Comparison of ENCODE assay signal across 8 cellular contexts in the genomic region with DNA sequence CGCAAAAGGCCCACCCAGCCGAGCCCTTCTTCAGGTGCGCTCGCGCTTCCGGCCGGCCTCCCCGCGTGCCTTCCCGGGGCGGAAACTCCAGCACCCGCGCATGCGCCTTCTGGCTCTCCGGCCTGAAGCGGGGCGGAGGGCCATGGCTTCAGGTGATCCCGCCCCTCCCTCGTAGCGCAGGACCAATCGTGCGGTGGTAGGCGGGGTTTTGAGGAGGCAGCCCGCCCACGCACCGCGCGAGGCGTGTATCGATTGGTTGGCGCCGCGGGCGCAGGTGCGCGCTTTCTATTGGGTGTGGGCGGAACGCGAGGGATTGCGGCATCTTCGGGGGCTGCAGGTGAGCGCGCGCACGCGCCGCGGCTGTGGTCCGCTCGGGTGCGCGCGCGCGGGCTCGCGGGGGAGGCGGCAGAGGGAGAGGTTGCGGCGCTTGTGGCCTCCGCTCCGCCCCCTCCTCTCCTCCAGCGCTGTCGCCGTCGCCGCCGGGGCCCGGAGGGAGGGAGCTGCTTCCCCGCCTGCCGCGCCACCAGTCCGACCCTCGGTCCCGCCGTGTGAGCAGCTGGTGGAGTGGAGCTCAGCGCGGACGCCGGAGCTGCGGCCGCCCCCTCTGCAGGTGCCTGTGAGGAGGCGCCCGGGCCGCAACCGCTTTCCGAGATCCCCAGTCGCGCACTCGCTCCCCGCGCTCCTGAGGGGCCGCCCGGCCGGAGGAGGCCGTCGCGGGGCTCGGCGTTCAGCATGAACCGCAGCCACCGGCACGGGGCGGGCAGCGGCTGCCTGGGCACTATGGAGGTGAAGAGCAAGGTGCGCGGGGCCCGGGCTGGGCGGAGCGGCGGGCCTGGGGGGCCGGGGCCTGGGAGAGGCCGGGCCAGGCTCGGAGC. TPM values are rescaled to one million over a fixed set of nuclear protein-coding genes. Genes with fewer than 3 reads are reported as not detected.
DNase-seq lines count a peak whose midpoint lies in the region; ATAC-seq and TF ChIP-seq lines count a peak whose summit lies in the region.

A gene with protein sequence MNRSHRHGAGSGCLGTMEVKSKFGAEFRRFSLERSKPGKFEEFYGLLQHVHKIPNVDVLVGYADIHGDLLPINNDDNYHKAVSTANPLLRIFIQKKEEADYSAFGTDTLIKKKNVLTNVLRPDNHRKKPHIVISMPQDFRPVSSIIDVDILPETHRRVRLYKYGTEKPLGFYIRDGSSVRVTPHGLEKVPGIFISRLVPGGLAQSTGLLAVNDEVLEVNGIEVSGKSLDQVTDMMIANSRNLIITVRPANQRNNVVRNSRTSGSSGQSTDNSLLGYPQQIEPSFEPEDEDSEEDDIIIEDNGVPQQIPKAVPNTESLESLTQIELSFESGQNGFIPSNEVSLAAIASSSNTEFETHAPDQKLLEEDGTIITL (plus strand): TSS at position 526 of the 875 bp plus-strand sequence. CDS start 207 bp downstream, at position 733.

- peak in 1 of 2 donors; percentile 71 for TF ChIP-seq POLR2A in tibial nerve (IDR thresholded peaks at IDR 0.05)

- H3K4me1 Mint-ChIP-seq in activated naive CD8-positive, alpha-beta T cell treated with anti-CD3 and anti-CD28 coated beads, Interleukin-2, amount 50 U/mL, for 24 hours, result peaks cover 41% of the 10 kb centered on the region

- WGBS in tibial nerve, 2 donors, result 0 to 1% methylated on average over 40 to 84 of the region's 114 CpGs

- peak; percentile 85 for ATAC-seq in HG02840 (IDR thresholded peaks at IDR 0.05; ENCODE audit: low FRiP score, unreplicated experiment)
- ATAC-seq in activated naive CD8-positive, alpha-beta T cell treated with anti-CD3 and anti-CD28 coated beads, Interleukin-2, amount 50 U/mL, for 24 hours, result peak; percentile 85

- H3K27me3 Mint-ChIP-seq in activated naive CD8-positive, alpha-beta T cell treated with anti-CD3 and anti-CD28 coated beads, Interleukin-2, amount 50 U/mL, for 24 hours, result no peaks in the 10 kb centered on the region

- in situ Hi-C loops in GM13976 (cut with MboI; ENCODE audit: low sequenced_read_pairs, unreplicated experiment), result no loop called here

- peaks cover 13% of the 10 kb centered on the region for H3K79me2 ChIP-seq in SU-DHL-6 (ENCODE audit: insufficient read depth, low read length)
- H3K79me2 ChIP-seq in parathyroid adenoma, result peaks cover 28% of the 10 kb centered on the region

- no peaks in the 10 kb centered on the region for H3K9me2 ChIP-seq in SU-DHL-6 (replicated peaks; ENCODE audit: insufficient read depth, low read length)

- peaks cover 2% of the 10 kb centered on the region for H3K36me3 Mint-ChIP-seq in activated naive CD8-positive, alpha-beta T cell treated with anti-CD3 and anti-CD28 coated beads, Interleukin-2, amount 50 U/mL, for 24 hours (ENCODE audit: low read depth)

- H3K4me1 ChIP-seq in parathyroid adenoma (peaks cover 11% of the 10 kb centered on the region), tibial nerve (peaks cover 0 to 33% (median 12%) of the 10 kb centered on the region in 4 donors)

- peak; percentile 42 to 87 for TF ChIP-seq EP300 in tibial nerve (IDR thresholded peaks at IDR 0.05)

- no peaks in the 10 kb centered on the region for H3K9me3 ChIP-seq in SU-DHL-6 (ENCODE audit: insufficient read depth, low read length)
- no peaks in the 10 kb centered on the region for H3K9me3 ChIP-seq in parathyroid adenoma (ENCODE audit: control insufficient read depth, low read length)
- H3K9me3 ChIP-seq in tibial nerve, result no peaks in the 10 kb centered on the region

- H3K4me3 Mint-ChIP-seq in activated naive CD8-positive, alpha-beta T cell treated with anti-CD3 and anti-CD28 coated beads, Interleukin-2, amount 50 U/mL, for 24 hours, result peak within 1 kb of the TSS; percentile 85

- no peaks in the 10 kb centered on the region for H3K9me3 Mint-ChIP-seq in activated naive CD8-positive, alpha-beta T cell treated with anti-CD3 and anti-CD28 coated beads, Interleukin-2, amount 50 U/mL, for 24 hours

- DNase-seq in GM13976 (ENCODE audit: low spot score), result peak; percentile 100
- peak; percentile 99 for DNase-seq in NCI-H1417 treated with DMSO at 0.1 percent for 48 hours (lab: John Stamatoyannopoulos, UW)
- peak; percentile 99 for DNase-seq in activated naive CD8-positive, alpha-beta T cell treated with anti-CD3 and anti-CD28 coated beads, Interleukin-2, amount 50 U/mL, for 24 hours
- DNase-seq in cardiac septum (ENCODE audit: low spot score), result peak; percentile 99
- peak; percentile 91 to 92 for DNase-seq in tibial nerve (ENCODE audit: low spot score in 2 of 2)

- H2AFZ ChIP-seq in SU-DHL-6 (ENCODE audit: low read depth, low read length, severe bottlenecking) (peak within 1 kb of the TSS; percentile 90), parathyroid adenoma (peak within 1 kb of the TSS; percentile 94)

- H3K27me3 ChIP-seq in SU-DHL-6 (ENCODE audit: low read length) (no peaks in the 10 kb centered on the region), parathyroid adenoma (ENCODE audit: control insufficient read depth, insufficient read depth, low read length) (no peaks in the 10 kb centered on the region), tibial nerve (peaks cover 0 to 2% of the 10 kb centered on the region in 2 donors)

- H3K27ac ChIP-seq in SU-DHL-6 (ENCODE audit: low read depth, low read length) (peak within 1 kb of the TSS; percentile 37), parathyroid adenoma (peak within 1 kb of the TSS; percentile 86), tibial nerve (peak within 1 kb of the TSS; percentile 75 to 93 (median 84))

- no peaks in the 10 kb centered on the region for H4K20me1 ChIP-seq in SU-DHL-6 (ENCODE audit: low read depth, low read length)

- H3F3A ChIP-seq in SU-DHL-6 (ENCODE audit: insufficient read depth), result no peaks in the 10 kb centered on the region

- H3K9ac ChIP-seq in SU-DHL-6 (ENCODE audit: low read length) (peak within 1 kb of the TSS; percentile 80), parathyroid adenoma (peak within 1 kb of the TSS; percentile 87)

- H3K4me3 ChIP-seq in SU-DHL-6 (ENCODE audit: insufficient read depth, low read length, poor library complexity, severe bottlenecking) (peak within 1 kb of the TSS; percentile 77), parathyroid adenoma (ENCODE audit: low read depth, low read length) (peak within 1 kb of the TSS; percentile 69), tibial nerve (peak within 1 kb of the TSS; percentile 74 to 94 (median 78))

- H3K27ac Mint-ChIP-seq in activated naive CD8-positive, alpha-beta T cell treated with anti-CD3 and anti-CD28 coated beads, Interleukin-2, amount 50 U/mL, for 24 hours, result peak within 1 kb of the TSS; percentile 86

- H3K36me3 ChIP-seq in SU-DHL-6 (ENCODE audit: low read length) (no peaks in the 10 kb centered on the region; the same call in 1 of the 2 replicates), parathyroid adenoma (ENCODE audit: control insufficient read depth, insufficient read depth, low read length) (no peaks in the 10 kb centered on the region), tibial nerve (peaks cover 0 to 3% (median 0%) of the 10 kb centered on the region in 3 donors)

- H3K4me2 ChIP-seq in SU-DHL-6 (ENCODE audit: low read depth, low read length, poor library complexity, severe bottlenecking), result peak within 1 kb of the TSS; percentile 94
- peak within 1 kb of the TSS; percentile 76 for H3K4me2 ChIP-seq in parathyroid adenoma (ENCODE audit: low read length)

- intact Hi-C loops in cardiac septum (cut with DNase I), result loop anchor here (10.0 kb wide), 1 partner anchor 256 kb away; no protein-coding TSS in a partner anchor

- TF ChIP-seq CTCF in GM13976 (IDR thresholded peaks at IDR 0.05; ENCODE audit: borderline replicate concordance, control extremely low read depth, extremely low read depth, insufficient read depth, missing control alignments) (no peak), SU-DHL-6 (IDR thresholded peaks at IDR 0.05; ENCODE audit: insufficient read depth, low read length, poor library complexity, severe bottlenecking) (no peak), parathyroid adenoma (IDR thresholded peaks at IDR 0.05) (peak; percentile 9), tibial nerve (IDR thresholded peaks at IDR 0.05) (peak in 2 of 5 experiments; percentile 5 to 14)

RNA-seq across cellular contexts. Expression of the gene that starts here (rescaled TPM):
- total RNA-seq in cardiac septum (3.7 TPM), tibial nerve (1 to 10 TPM; 2.4 to 3.8 (median 3.5) TPM)

Comparison
In these comparisons a context has a peak if more than half of its experiments do, and no peak if none do; other contexts are left out.
1. Peak in every context shown above with its lines: DNase-seq, ATAC-seq, H3K4me3 ChIP-seq and H3K27ac ChIP-seq.